26 cellular contexts compared by ENCODE assay signal in genomic region chr10:58072634-58073033, GRCh38.
"Had no signal": no experiment of that assay in that cellular context is flagged by ENCODE, and none has a peak within 500 bp of the region (broad histone marks: within the 10 kb centered on the region; RNA-seq: fewer than 3 reads in every experiment).

No MANE protein-coding gene starts in this region.

- H3K27ac ChIP-seq: stomach, suprapubic skin, testis, thoracic aorta, thyroid gland, tibial artery, tibial nerve, transverse colon, upper lobe of left lung, upper lobe of right lung, uterus, vagina had no signal

- H3K27me3 ChIP-seq: stomach, suprapubic skin, testis, thyroid gland, tibial artery, tibial nerve, transverse colon, upper lobe of left lung, upper lobe of right lung, uterus, vagina had no signal

- H3K4me1 ChIP-seq: suprapubic skin, testis, thyroid gland, tibial artery, tibial nerve, transverse colon, upper lobe of left lung, upper lobe of right lung, uterus, vagina had no signal

- DNase-seq: stimulated activated CD4-positive, alpha-beta T cell treated with anti-CD3 and anti-CD28 coated beads, Interleukin-2, amount 100 ng/mL, for 48 hours; stimulated activated CD4-positive, alpha-beta T cell treated with anti-CD3 and anti-CD28 coated beads, Interleukin-4, amount 100 ng/mL, for 1 hour; stimulated activated CD4-positive, alpha-beta T cell treated with anti-CD3 and anti-CD28 coated beads, Interleukin-4, amount 100 ng/mL, for 24 hours; stimulated activated CD4-positive, alpha-beta T cell treated with anti-CD3 and anti-CD28 coated beads, Interleukin-4, amount 100 ng/mL, for 4 hours; stimulated activated CD8-positive, alpha-beta memory T cell treated with anti-CD3 and anti-CD28 coated beads, Interleukin-4, amount 100 ng/mL, for 48 hours; stimulated activated naive B cell treated with anti-CD40 and anti-IgM and Interleukin-4, amounts not matched to agents 10 μg/mL and 1 μg/mL and 100 μg/mL, for 72 hours; stimulated activated naive CD4-positive, alpha-beta T cell; stimulated activated naive CD4-positive, alpha-beta T cell treated with Interleukin-2 at 50 U/mL for 16 hours; stimulated activated naive CD8-positive, alpha-beta T cell treated with anti-CD3 and anti-CD28 coated beads, Interleukin-15, amount 100 ng/mL, for 72 hours; stimulated activated naive CD8-positive, alpha-beta T cell treated with anti-CD3 and anti-CD28 coated beads, Interleukin-15, Interleukin-2, amounts not matched to agents 100 U/mL and 50 U/mL, for 24 hours; stomach; substantia nigra; testis; thyroid gland; tibial artery; transverse colon; trophoblast cell; upper lobe of left lung; upper lobe of right lung; uterus had no signal

- H3K9me3 ChIP-seq: stomach, suprapubic skin, testis, thoracic aorta, thyroid gland, tibial artery, tibial nerve, transverse colon, upper lobe of left lung, upper lobe of right lung, uterus, vagina had no signal

- H3K36me3 ChIP-seq: stomach, suprapubic skin, thoracic aorta, thyroid gland, tibial artery, tibial nerve, transverse colon, upper lobe of left lung, upper lobe of right lung, uterus, vagina had no signal

- ATAC-seq: stimulated activated effector memory CD8-positive, alpha-beta T cell treated with anti-CD3 and anti-CD28 coated beads, Interleukin-12 subunit alpha, Interleukin-12 subunit beta, amount 100 ng/mL, for 72 hours; stimulated activated memory B cell treated with anti-CD40 and anti-IgM and Interleukin-4, amounts not matched to agents 10 μg/mL and 1 μg/mL and 100 μg/mL, for 72 hours; stimulated activated naive B cell treated with anti-CD40 and anti-IgM and Interleukin-4, amounts not matched to agents 10 μg/mL and 1 μg/mL and 100 μg/mL, for 72 hours; stimulated activated naive CD8-positive, alpha-beta T cell treated with anti-CD3 and anti-CD28 coated beads, Interleukin-15, amount 100 ng/mL, for 72 hours; stimulated activated naive CD8-positive, alpha-beta T cell treated with anti-CD3 and anti-CD28 coated beads, Interleukin-15, Interleukin-2, amounts not matched to agents 100 U/mL and 50 U/mL, for 24 hours; upper lobe of right lung had no signal

- H3K4me3 ChIP-seq: stomach, suprapubic skin, testis, thoracic aorta, thyroid gland, tibial artery, tibial nerve, transverse colon, upper lobe of left lung, upper lobe of right lung, uterus, vagina had no signal
